Comparison of ENCODE assay signal across 23 cellular contexts in genomic region chr12:14935031-14935430, GRCh38. TPM values are rescaled to one million over a fixed set of nuclear protein-coding genes. Genes with fewer than 3 reads are reported as not detected.
DNase-seq lines count a peak whose midpoint lies in the region; TF ChIP-seq lines count a peak whose summit lies in the region.
"Had no signal": no experiment of that assay in that cellular context is flagged by ENCODE, and none has a peak within 500 bp of the region (broad histone marks: within the 10 kb centered on the region; RNA-seq: fewer than 3 reads in every experiment).

No MANE protein-coding gene starts in this region.

- peaks cover 15% of the 10 kb centered on the region for H3K36me3 ChIP-seq in PC-9 (ENCODE audit: low read depth)
- no peaks in the 10 kb centered on the region for H3K36me3 ChIP-seq in trophoblast cell (ENCODE audit: control insufficient read depth in 1 of 2, insufficient read depth in 2 of 2, low read length in 2 of 2)
- no peaks in the 10 kb centered on the region for H3K36me3 ChIP-seq in SJCRH30
- H3K36me3 ChIP-seq: esophagus muscularis mucosa, SJSA1 had no signal

- H2BK12ac ChIP-seq in trophoblast cell (ENCODE audit: low read length) = no peak overlapping the region

- CTCF ChIA-PET in PC-9 (lab: Charles Lee) = no interaction called here

- intact Hi-C loops in PC-9 (cut with micrococcal nuclease; ENCODE audit: unreplicated experiment) = no loop called here

- H3K4me2 ChIP-seq in PC-9 (0 out of 2 replicates have a peak overlapping the region, but pooled peaks have one; percentile 12), trophoblast cell (ENCODE audit: low read length) (no peak overlapping the region)
- H3K4me2 ChIP-seq: GM23338 had no signal

- H2AFZ ChIP-seq in PC-9 (peak overlapping the region; percentile 63), trophoblast cell (ENCODE audit: insufficient read depth, low read length, poor library complexity) (no peak overlapping the region)
- H2AFZ ChIP-seq: GM23338 had no signal

- no peak overlapping the region for H3K4ac ChIP-seq in trophoblast cell (ENCODE audit: low read depth, low read length)

- BruUV-seq in PC-9 (replicated peaks; lab: Mats Ljungman, UMichigan) = no TSS peak

- H4K12ac ChIP-seq in trophoblast cell (ENCODE audit: low read depth, low read length) = no peak overlapping the region

- H2BK5ac ChIP-seq in trophoblast cell (ENCODE audit: low read depth, low read length, poor library complexity) = peak overlapping the region; percentile 66

- no peak overlapping the region for H3K9ac ChIP-seq in trophoblast cell (ENCODE audit: low read length)

- H3K4me1 ChIP-seq in PC-9 (replicated peaks; ENCODE audit: insufficient read depth) (peaks cover 59% of the 10 kb centered on the region), trophoblast cell (ENCODE audit: control insufficient read depth in 1 of 2, insufficient read depth in 2 of 2, low read length in 2 of 2) (peaks cover 18 to 19% of the 10 kb centered on the region in 2 experiments), SJCRH30 (no peaks in the 10 kb centered on the region)

- peak; percentile 22 for DNase-seq in Caki2 (ENCODE audit: low read depth)
- DNase-seq in PC-9 = peak; percentile 11 to 62
- peak; percentile 84 for DNase-seq in left kidney (ENCODE audit: low read depth, low spot score)
- DNase-seq in trophoblast cell = no peak
- DNase-seq in MV-4-11 (lab: John Stamatoyannopoulos, UW) = no peak
- no peak for DNase-seq in KG1 (lab: John Stamatoyannopoulos, UW)
- DNase-seq in activated CD4-positive, alpha-beta T cell treated with anti-CD3 and anti-CD28 coated beads for 4 hours = no peak
- no peak for DNase-seq in SJCRH30
- DNase-seq: activated naive CD4-positive, alpha-beta T cell; activated T-cell treated with anti-CD3 and anti-CD28 coated beads for 4 hours; effector CD4-positive, alpha-beta T cell; EL; NCI-H1417 treated with DMSO at 0.1 percent for 48 hours; NCI-H82; stimulated activated CD4-positive, alpha-beta T cell treated with anti-CD3 and anti-CD28 coated beads, Interleukin-12 subunit alpha, Interleukin-12 subunit beta, amount 100 ng/mL, for 4 hours; T-helper 17 cell had no signal

- no peak overlapping the region for H4K8ac ChIP-seq in trophoblast cell (ENCODE audit: low read depth, low read length)

- H3K9me3 ChIP-seq in PC-9 (ENCODE audit: insufficient read depth, low read depth) = peaks cover 9% of the 10 kb centered on the region
- no peaks in the 10 kb centered on the region for H3K9me3 ChIP-seq in trophoblast cell (ENCODE audit: insufficient read depth, low read depth, low read length)
- no peaks in the 10 kb centered on the region for H3K9me3 ChIP-seq in SJCRH30 (replicated peaks)
- H3K9me3 ChIP-seq: esophagus muscularis mucosa, SJSA1 had no signal

- TF ChIP-seq CTCF in PC-9 (conservative IDR thresholded peaks at IDR 0.05) = no peak

- H3F3A ChIP-seq in PC-9 (ENCODE audit: insufficient read depth, low read depth) = peaks cover 39% of the 10 kb centered on the region

- H2BK120ac ChIP-seq in trophoblast cell (ENCODE audit: insufficient read depth, low read length, poor library complexity) = peak overlapping the region; percentile 11

- no peaks in the 10 kb centered on the region for H4K20me1 ChIP-seq in PC-9 (ENCODE audit: insufficient read depth)

- peaks cover 27% of the 10 kb centered on the region for H3K79me1 ChIP-seq in trophoblast cell (ENCODE audit: low read length)

- no peak overlapping the region for H3K4me3 ChIP-seq in PC-9
- no peak overlapping the region for H3K4me3 ChIP-seq in trophoblast cell (ENCODE audit: low read depth, low read length)
- H3K4me3 ChIP-seq in SJCRH30 = no peak overlapping the region
- H3K4me3 ChIP-seq: esophagus muscularis mucosa, GM23338, lung, SJSA1 had no signal

- H3K79me2 ChIP-seq in PC-9 (ENCODE audit: low read depth) = no peaks in the 10 kb centered on the region
- no peaks in the 10 kb centered on the region for H3K79me2 ChIP-seq in trophoblast cell (ENCODE audit: control insufficient read depth, insufficient read depth, low read length, poor library complexity)

- WGBS in trophoblast cell (ENCODE audit: extremely low coverage, insufficient coverage, insufficient read length) = no CpG with 5 or more reads among the region's 4 CpGs

- H3K27ac ChIP-seq in PC-9 = peak overlapping the region; percentile 97
- H3K27ac ChIP-seq in trophoblast cell (ENCODE audit: low read depth, low read length) = peak overlapping the region; percentile 23
- no peak overlapping the region for H3K27ac ChIP-seq in SJCRH30
- H3K27ac ChIP-seq: esophagus muscularis mucosa, SJSA1 had no signal

- H4K91ac ChIP-seq in trophoblast cell (ENCODE audit: low read depth, low read length) = peak overlapping the region; percentile 89

- POLR2A ChIA-PET in PC-9 (lab: Charles Lee; ENCODE audit: unreplicated experiment) = interaction anchor here (0.6 kb wide), 1 partner anchor 17 kb away, joined by 4 read pairs; no protein-coding TSS in a partner anchor

- no peak overlapping the region for H3K23ac ChIP-seq in trophoblast cell (ENCODE audit: low read length)

- H3K14ac ChIP-seq in trophoblast cell (ENCODE audit: low read length) = no peak overlapping the region

- no peak overlapping the region for H2AK5ac ChIP-seq in trophoblast cell (ENCODE audit: low read length)

- no peak overlapping the region for H3K18ac ChIP-seq in trophoblast cell (ENCODE audit: low read length)

- in situ Hi-C loops in Caki2 (cut with HindIII; ENCODE audit: low pct_unique_long_range_greater_than_20kb, low sequenced_read_pairs) = no loop called here

- H3K27me3 ChIP-seq in PC-9 (ENCODE audit: insufficient read depth, low read depth) (no peaks in the 10 kb centered on the region), trophoblast cell (ENCODE audit: insufficient read depth, low read length) (no peaks in the 10 kb centered on the region), SJCRH30 (no peaks in the 10 kb centered on the region; the same call in 1 of the 2 replicates)
- H3K27me3 ChIP-seq: esophagus muscularis mucosa, SJSA1 had no signal

- H3K9me2 ChIP-seq in PC-9 (ENCODE audit: insufficient read depth) = no peaks in the 10 kb centered on the region

RNA-seq across cellular contexts. Expression of gene ERP27, which starts 3.3 kb away (rescaled TPM):
- total RNA-seq in Caki2 (2014; rRNA removed; shearing (Covaris generic); ENCODE audit: low replicate concordance) = not detected in 2 replicates
- 14.9 and 33.4 TPM in 2 replicates for total RNA-seq in PC-9 (2021)
- 42.0 and 49.0 TPM in 2 replicates for polyA plus RNA-seq in trophoblast cell (2013)
- not detected in 2 replicates for total RNA-seq in SJCRH30 (2014; rRNA removed; shearing (Covaris generic))
- total RNA-seq: glomerular endothelial cell, GM23338, LHCN-M2, neural crest cell, SJSA1 had no signal
- polyA plus RNA-seq: GM23338 had no signal

RNA-seq across cellular contexts. Expression of gene ARHGDIB, which starts 26.4 kb away (rescaled TPM):
- total RNA-seq in Caki2 (2014; rRNA removed; shearing (Covaris generic); ENCODE audit: low replicate concordance) = 3.8 and 11.8 TPM in 2 replicates
- total RNA-seq in PC-9 (2021) = 307 and 470 TPM in 2 replicates
- polyA plus RNA-seq in trophoblast cell (2013) = 144 and 156 TPM in 2 replicates
- 1.2 and 2.4 TPM in 2 replicates for total RNA-seq in SJCRH30 (2014; rRNA removed; shearing (Covaris generic))
- total RNA-seq: GM23338 had no signal

RNA-seq across cellular contexts. Expression of gene PDE6H, which starts 37.8 kb away (rescaled TPM):
- not detected in 2 replicates for total RNA-seq in Caki2 (2014; rRNA removed; shearing (Covaris generic); ENCODE audit: low replicate concordance)
- total RNA-seq in PC-9 (2021) = not detected in 2 replicates
- polyA plus RNA-seq in trophoblast cell (2013) = not detected in 2 replicates
- not detected in 2 replicates for total RNA-seq in SJCRH30 (2014; rRNA removed; shearing (Covaris generic))
- total RNA-seq: esophagus muscularis mucosa, glomerular endothelial cell, GM23338, LHCN-M2, neural crest cell, SJSA1, T-helper 17 cell had no signal
- polyA plus RNA-seq: GM23338 had no signal

RNA-seq across cellular contexts. Expression of gene MGP, which starts 49.4 kb away (rescaled TPM):
- total RNA-seq in Caki2 (2014; rRNA removed; shearing (Covaris generic); ENCODE audit: low replicate concordance) = not detected in 2 replicates
- 79.8 and 89.3 TPM in 2 replicates for total RNA-seq in PC-9 (2021)
- polyA plus RNA-seq in trophoblast cell (2013) = 0.39 and 0.45 TPM in 2 replicates
- 2.8 and 3.2 TPM in 2 replicates for total RNA-seq in SJCRH30 (2014; rRNA removed; shearing (Covaris generic))
- total RNA-seq: GM23338, LHCN-M2, neural crest cell, SJSA1 had no signal

Comparison
In these comparisons a context has a peak if more than half of its experiments do, and no peak if none do; other contexts are left out.
1. DNase-seq: peak in Caki2 (single experiment), PC-9 (2 of 2) and left kidney (single experiment); none in trophoblast cell (0 of 2), MV-4-11 (single experiment), KG1 (single experiment), activated CD4-positive, alpha-beta T cell treated with anti-CD3 and anti-CD28 coated beads for 4 hours (0 of 2) and SJCRH30 (0 of 2).
2. RNA of gene ERP27, which starts 3.3 kb away (total RNA-seq): 14.9 to 33.4 TPM in PC-9; not detected in Caki2 and not detected in SJCRH30; every median in the first group is over 10 times any median in the second.
3. RNA of gene ARHGDIB, which starts 26.4 kb away (total RNA-seq): 307 to 470 TPM in PC-9; 3.8 to 11.8 TPM in Caki2 and 1.2 to 2.4 TPM in SJCRH30; every median in the first group is over 10 times any median in the second.